ENCODE assay signal across 9 cellular contexts in genomic region chr18:3256693-3257626, GRCh38. TPM values are rescaled to one million over a fixed set of nuclear protein-coding genes. Genes with fewer than 3 reads are reported as not detected.
A peak's percentile ranks its signal among the peaks of the same experiment; 100 is the strongest.
DNase-seq lines count a peak whose midpoint lies in the region; ATAC-seq, FAIRE-seq and TF ChIP-seq lines count a peak whose summit lies in the region.
"Had no signal": no experiment of that assay in that cellular context is flagged by ENCODE, and none has a peak within 500 bp of the region (broad histone marks: within the 10 kb centered on the region; RNA-seq: fewer than 3 reads in every experiment).

No MANE protein-coding gene starts in this region.

- H3K27ac Mint-ChIP-seq in stimulated activated naive CD8-positive, alpha-beta T cell treated with anti-CD3 and anti-CD28 coated beads, Interleukin-15, amount 100 ng/mL, for 72 hours: no peak overlapping the region

- H4K20me1 ChIP-seq in endothelial cell of umbilical vein (replicated peaks; ENCODE audit: control insufficient read depth, extremely low read depth, insufficient read depth, low read length): no peaks in the 10 kb centered on the region

- peak; percentile 88 for DNase-seq in EH (ENCODE audit: low read depth)
- DNase-seq in NCI-H2196 (lab: John Stamatoyannopoulos, UW; ENCODE audit: unreplicated experiment): peak; percentile 32
- peak; percentile 32 for DNase-seq in endothelial cell of umbilical vein (ENCODE audit: low read depth, low spot score)
- DNase-seq in pancreas: peak in 1 of 6 donors; percentile 60
- DNase-seq in erythroblast (lab: John Stamatoyannopoulos, UW): no peak
- no peak for DNase-seq in epidermal melanocyte (ENCODE audit: insufficient read length, low spot score)
- DNase-seq in dorsolateral prefrontal cortex: no peak
- no peak for DNase-seq in stimulated activated naive CD8-positive, alpha-beta T cell treated with anti-CD3 and anti-CD28 coated beads, Interleukin-15, amount 100 ng/mL, for 72 hours
- DNase-seq: stimulated activated CD4-positive, alpha-beta T cell treated with anti-CD3 and anti-CD28 coated beads, Interleukin-4, amount 100 ng/mL, for 1 hour had no signal

- no peaks in the 10 kb centered on the region for H3K9me3 Mint-ChIP-seq in stimulated activated naive CD8-positive, alpha-beta T cell treated with anti-CD3 and anti-CD28 coated beads, Interleukin-15, amount 100 ng/mL, for 72 hours

- H3K27me3 ChIP-seq in endothelial cell of umbilical vein (ENCODE audit: control insufficient read depth in 2 of 2, insufficient read depth in 2 of 2, low read length in 2 of 2) (no peaks in the 10 kb centered on the region), pancreas (no peaks in the 10 kb centered on the region), dorsolateral prefrontal cortex (no peaks in the 10 kb centered on the region)

- H3K36me3 ChIP-seq in endothelial cell of umbilical vein (ENCODE audit: control insufficient read depth in 2 of 2, extremely low read depth in 1 of 2, insufficient read depth in 2 of 2, low read length in 2 of 2) (peaks cover 26 to 32% of the 10 kb centered on the region in 2 experiments), pancreas (peaks cover 0 to 28% (median 16%) of the 10 kb centered on the region in 3 donors)

- peak; percentile 68 to 78 (median 73) for ATAC-seq in pancreas
- no peak for ATAC-seq in stimulated activated naive CD8-positive, alpha-beta T cell treated with anti-CD3 and anti-CD28 coated beads, Interleukin-15, amount 100 ng/mL, for 72 hours

- no peak overlapping the region for H3K4me3 Mint-ChIP-seq in stimulated activated naive CD8-positive, alpha-beta T cell treated with anti-CD3 and anti-CD28 coated beads, Interleukin-15, amount 100 ng/mL, for 72 hours

- H3K79me2 ChIP-seq in endothelial cell of umbilical vein (ENCODE audit: control insufficient read depth, insufficient read depth, low read length): peaks cover 42% of the 10 kb centered on the region

- no TSS peak for BruUV-seq in endothelial cell of umbilical vein (replicated peaks; lab: Mats Ljungman, UMichigan)

- H3K9me3 ChIP-seq in endothelial cell of umbilical vein (replicated peaks; ENCODE audit: control insufficient read depth, insufficient read depth, low read length) (no peaks in the 10 kb centered on the region), pancreas (no peaks in the 10 kb centered on the region)

- POLR2A ChIA-PET in endothelial cell of umbilical vein (lab: Charles Lee): interaction anchor here (1.1 to 1.2 kb wide), 2 partner anchors 9 to 338 kb away, joined by 3 read pairs; partner anchors contain the start of gene MYL12A

- no peak for TF ChIP-seq POLR2A in endothelial cell of umbilical vein (IDR thresholded peaks at IDR 0.05; ENCODE audit: low read depth, low read length)
- no peak for TF ChIP-seq POLR2A in erythroblast (IDR thresholded peaks at IDR 0.05; ENCODE audit: low read length)

- no peak overlapping the region for H3K4me3 ChIP-seq in endothelial cell of umbilical vein (replicated peaks in 1 of 3; ENCODE audit: insufficient read depth in 1 of 3, low read depth in 1 of 3, low read length in 3 of 3)
- H3K4me3 ChIP-seq in pancreas: no peak overlapping the region
- H3K4me3 ChIP-seq in dorsolateral prefrontal cortex: no peak overlapping the region

- peaks cover 84% of the 10 kb centered on the region for H3K4me1 Mint-ChIP-seq in stimulated activated naive CD8-positive, alpha-beta T cell treated with anti-CD3 and anti-CD28 coated beads, Interleukin-15, amount 100 ng/mL, for 72 hours

- dilution Hi-C loops in endothelial cell of umbilical vein (cut with MboI; ENCODE audit: extremely low pct_ligation_motif_present, low sequenced_read_pairs): loop anchor here (25.0 kb wide), 1 partner anchor 205 kb away; the partner anchor contains the start of gene TGIF1

- CTCF ChIA-PET in endothelial cell of umbilical vein (lab: Charles Lee): interaction anchor here (0.8 to 2.0 kb wide), 2 partner anchors 9 to 11 kb away, joined by 3 to 4 read pairs; no protein-coding TSS in a partner anchor

- intact Hi-C loops in endothelial cell of umbilical vein (cut with micrococcal nuclease) (no loop called here), pancreas (cut with DNase I) (no loop called here), dorsolateral prefrontal cortex (cut with DNase I) (no loop called here)

- peaks cover 38% of the 10 kb centered on the region for H3K4me1 ChIP-seq in endothelial cell of umbilical vein (ENCODE audit: control insufficient read depth, extremely low read depth, insufficient read depth, low read length)
- H3K4me1 ChIP-seq in pancreas: peaks cover 14 to 41% (median 35%) of the 10 kb centered on the region in 3 donors

- no peaks in the 10 kb centered on the region for H3K9me1 ChIP-seq in endothelial cell of umbilical vein (replicated peaks; ENCODE audit: control insufficient read depth, extremely low read depth, insufficient read depth, low read length)

- no peak overlapping the region for H3K4me2 ChIP-seq in endothelial cell of umbilical vein (ENCODE audit: insufficient read depth, low read length)

- FAIRE-seq in endothelial cell of umbilical vein (lab: Jason Lieb, UNC) (no peak), pancreas (lab: Jason Lieb, UNC) (no peak)

- WGBS in pancreas, 2 donors: 17 to 23% methylated on average over 5 of the region's 5 CpGs

- no peaks in the 10 kb centered on the region for H3K27me3 Mint-ChIP-seq in stimulated activated naive CD8-positive, alpha-beta T cell treated with anti-CD3 and anti-CD28 coated beads, Interleukin-15, amount 100 ng/mL, for 72 hours

- H3K9ac ChIP-seq in endothelial cell of umbilical vein (replicated peaks; ENCODE audit: extremely low read depth, insufficient read depth, low read length): no peak overlapping the region

- no peak overlapping the region for H2AFZ ChIP-seq in endothelial cell of umbilical vein (ENCODE audit: low read depth, low read length)

- TF ChIP-seq CTCF in endothelial cell of umbilical vein (IDR thresholded peaks at IDR 0.05; ENCODE audit: extremely low read depth in 1 of 2, insufficient read depth in 1 of 2, low read depth in 1 of 2, low read length in 2 of 2) (no peak), pancreas (IDR thresholded peaks at IDR 0.05) (no peak), dorsolateral prefrontal cortex (IDR thresholded peaks at IDR 0.05 in 54 of 56, conservative IDR thresholded peaks at IDR 0.05 in 2 of 56; ENCODE audit: low read depth in 1 of 56, partially characterized antibody in 56 of 56) (no peak)

- H3K27ac ChIP-seq in endothelial cell of umbilical vein (ENCODE audit: insufficient read depth, low read depth, low read length) (peak overlapping the region; percentile 23), pancreas (peak overlapping the region; percentile 73 to 93 (median 90)), dorsolateral prefrontal cortex (peak overlapping the region in 7 of 59 donors; percentile 14 to 49 (median 26))

TF ChIP-seq in endothelial cell of umbilical vein, 7 proteins besides CTCF, POLR2A, EP300 and RAD21:
- TF ChIP-seq, protein P1, sequence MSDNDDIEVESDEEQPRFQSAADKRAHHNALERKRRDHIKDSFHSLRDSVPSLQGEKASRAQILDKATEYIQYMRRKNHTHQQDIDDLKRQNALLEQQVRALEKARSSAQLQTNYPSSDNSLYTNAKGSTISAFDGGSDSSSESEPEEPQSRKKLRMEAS (IDR thresholded peaks at IDR 0.05; ENCODE audit: insufficient read depth, insufficient read length): no peak
- TF ChIP-seq FOS (IDR thresholded peaks at IDR 0.05; ENCODE audit: borderline replicate concordance, insufficient read depth, low read length) (no peak), JUN (IDR thresholded peaks at IDR 0.05; ENCODE audit: borderline replicate concordance, insufficient read depth, insufficient read length, low read depth) (peak; percentile 59)

RNA-seq across cellular contexts. Expression of gene MYL12B, which starts 5.0 kb away (rescaled TPM):
- total RNA-seq in endothelial cell of umbilical vein: 634 and 638 TPM in 2 replicates
- polyA plus RNA-seq in endothelial cell of umbilical vein: 681 and 724 TPM in 2 replicates
- polyA plus RNA-seq in endothelial cell of umbilical vein (2011; cell fraction: cytosol; rRNA removed): 1,207 and 1,302 TPM in 2 replicates
- polyA plus RNA-seq in endothelial cell of umbilical vein (2011; cell fraction: nucleus; rRNA removed): 415 and 445 TPM in 2 replicates
- polyA plus RNA-seq in endothelial cell of umbilical vein (2012): 703 and 1,019 TPM in 2 replicates
- polyA minus RNA-seq in endothelial cell of umbilical vein: 483 and 580 TPM in 2 replicates
- polyA minus RNA-seq in endothelial cell of umbilical vein (2011; cell fraction: cytosol; rRNA and poly(A)+ RNA removed): 115 TPM
- polyA minus RNA-seq in endothelial cell of umbilical vein (2011; cell fraction: nucleus; rRNA and poly(A)+ RNA removed): 85.9 and 87.1 TPM in 2 replicates
- total RNA-seq in pancreas: 100 to 1,000 TPM in 2 of 6 donors, 10 to 100 TPM in 4; 63.0 to 195 (median 82.7) TPM
- polyA plus RNA-seq in pancreas: 100 to 1,000 TPM; 198 to 208 TPM
- 100 to 1,000 TPM in 100 of 120 experiments, 10 to 100 TPM in 20; 72.6 to 168 (median 118) TPM for total RNA-seq in dorsolateral prefrontal cortex

RNA-seq across cellular contexts. Expression of gene MYL12A, which starts 9.4 kb away (rescaled TPM):
- total RNA-seq in endothelial cell of umbilical vein (793 and 796 TPM in 2 replicates), pancreas (100 to 1,000 TPM in 5 of 6 donors, 10 to 100 TPM in 1; 89.6 to 203 (median 105) TPM), dorsolateral prefrontal cortex (10 to 100 TPM; 23.3 to 83.1 (median 42.9) TPM)
- polyA plus RNA-seq in endothelial cell of umbilical vein (532 and 597 TPM in 2 replicates), pancreas (100 to 1,000 TPM; 125 to 157 TPM)
- 814 and 900 TPM in 2 replicates for polyA plus RNA-seq in endothelial cell of umbilical vein (2011; cell fraction: cytosol; rRNA removed)
- polyA plus RNA-seq in endothelial cell of umbilical vein (2011; cell fraction: nucleus; rRNA removed): 350 and 406 TPM in 2 replicates
- polyA plus RNA-seq in endothelial cell of umbilical vein (2012): 760 and 962 TPM in 2 replicates
- 489 and 516 TPM in 2 replicates for polyA minus RNA-seq in endothelial cell of umbilical vein
- 117 TPM for polyA minus RNA-seq in endothelial cell of umbilical vein (2011; cell fraction: cytosol; rRNA and poly(A)+ RNA removed)
- polyA minus RNA-seq in endothelial cell of umbilical vein (2011; cell fraction: nucleus; rRNA and poly(A)+ RNA removed): 214 and 242 TPM in 2 replicates

RNA-seq across cellular contexts. Expression of gene MYOM1, which starts 37.2 kb away (rescaled TPM):
- total RNA-seq in endothelial cell of umbilical vein: not detected in 2 replicates
- polyA plus RNA-seq in endothelial cell of umbilical vein: 0.05 and 0.08 TPM in 2 replicates
- 0.05 and 0.07 TPM in 2 replicates for polyA plus RNA-seq in endothelial cell of umbilical vein (2011; cell fraction: cytosol; rRNA removed)
- 0.05 and 0.29 TPM in 2 replicates for polyA plus RNA-seq in endothelial cell of umbilical vein (2011; cell fraction: nucleus; rRNA removed)
- 0.15 and 0.33 TPM in 2 replicates for polyA plus RNA-seq in endothelial cell of umbilical vein (2012)
- polyA minus RNA-seq in endothelial cell of umbilical vein: not detected in 2 replicates
- polyA minus RNA-seq in endothelial cell of umbilical vein (2011; cell fraction: cytosol; rRNA and poly(A)+ RNA removed): not detected
- polyA minus RNA-seq in endothelial cell of umbilical vein (2011; cell fraction: nucleus; rRNA and poly(A)+ RNA removed): not detected in 2 replicates
- 10 to 100 TPM in 4 of 6 donors, 1 to 10 TPM in 2; 4.7 to 16.8 (median 12.1) TPM for total RNA-seq in pancreas
- 10 to 100 TPM; 14.3 to 18.2 TPM for polyA plus RNA-seq in pancreas
- 10 to 100 TPM in 34 of 120 experiments, 1 to 10 TPM in 86; 2.2 to 18.7 (median 8.0) TPM for total RNA-seq in dorsolateral prefrontal cortex

Comparison
In these comparisons a context has a peak if more than half of its experiments do, and no peak if none do; other contexts are left out.
1. DNase-seq: peak in EH (single experiment), NCI-H2196 (single experiment) and endothelial cell of umbilical vein (single experiment); none in erythroblast (0 of 2), epidermal melanocyte (single experiment), dorsolateral prefrontal cortex (0 of 10) and stimulated activated naive CD8-positive, alpha-beta T cell treated with anti-CD3 and anti-CD28 coated beads, Interleukin-15, amount 100 ng/mL, for 72 hours (0 of 2).